14 cellular contexts compared by ENCODE assay signal in genomic region chr3:15713364-15713763, GRCh38.
DNase-seq lines count a peak whose midpoint lies in the region; ATAC-seq, FAIRE-seq and TF ChIP-seq lines count a peak whose summit lies in the region.
"Had no signal": no experiment of that assay in that cellular context is flagged by ENCODE, and none has a peak within 500 bp of the region (broad histone marks: within the 10 kb centered on the region; RNA-seq: fewer than 3 reads in every experiment).

No MANE protein-coding gene starts in this region.

- intact Hi-C loops in Right ventricle myocardium superior (cut with DNase I) (no loop called here), cardiac septum (cut with DNase I) (no loop called here)

- peaks cover 49% of the 10 kb centered on the region for H3K36me3 Mint-ChIP-seq in T-cell

- H3K4me1 Mint-ChIP-seq in T-cell: peaks cover 0 to 5% (median 1%) of the 10 kb centered on the region in 3 donors

- no peaks in the 10 kb centered on the region for H3K9me3 Mint-ChIP-seq in T-cell

- ATAC-seq in Right ventricle myocardium superior (ENCODE audit: poor library complexity) (peak; percentile 68), HG03439 (IDR thresholded peaks at IDR 0.05; ENCODE audit: unreplicated experiment) (peak; percentile 60), T-cell (replicated peaks in 1 of 4) (no peak)

- no peaks in the 10 kb centered on the region for H3K27me3 Mint-ChIP-seq in T-cell
- H3K27me3 Mint-ChIP-seq: CD4-positive, CD25-positive, alpha-beta regulatory T cell had no signal

- CTCF ChIA-PET in T-cell (lab: Charles Lee): interaction anchor here in 1 of 2 donors (0.8 kb wide), 1 partner anchor 64 kb away, joined by 3 read pairs; no protein-coding TSS in a partner anchor

- H3K4me3 Mint-ChIP-seq in T-cell: no peak overlapping the region
- H3K4me3 Mint-ChIP-seq: CD4-positive, CD25-positive, alpha-beta regulatory T cell had no signal

- peak; percentile 68 for FAIRE-seq in GM12892 (lab: Jason Lieb, UNC)
- FAIRE-seq: H1 had no signal

- no peak for TF ChIP-seq POLR2A in GM12892 (IDR thresholded peaks at IDR 0.05; ENCODE audit: low read depth, low read length)

- POLR2A ChIA-PET in T-cell (lab: Charles Lee): interaction anchor here in 1 of 2 donors (0.5 kb wide), 1 partner anchor 83 kb away, joined by 7 read pairs; no protein-coding TSS in a partner anchor

- DNase-seq in Right ventricle myocardium superior: no peak
- DNase-seq in cardiac septum (ENCODE audit: low spot score): no peak
- no peak for DNase-seq in GM12892 (ENCODE audit: insufficient read length)
- no peak for DNase-seq in activated effector memory CD4-positive, alpha-beta T cell treated with Interleukin-2 at 50 U/mL for 16 hours
- DNase-seq in SKM-1 (lab: John Stamatoyannopoulos, UW; ENCODE audit: unreplicated experiment): no peak
- no peak for DNase-seq in T-cell
- DNase-seq: 8988T; CD4-positive, CD25-positive, alpha-beta regulatory T cell; DMS53; GF-D8; Kasumi-1; KBM-7 had no signal

- no peak overlapping the region for H3K27ac Mint-ChIP-seq in T-cell
- H3K27ac Mint-ChIP-seq: CD4-positive, CD25-positive, alpha-beta regulatory T cell had no signal

Comparison
In these comparisons a context has a peak if more than half of its experiments do, and no peak if none do; other contexts are left out.
1. ATAC-seq: peak in Right ventricle myocardium superior (single experiment) and HG03439 (single experiment); none in T-cell (0 of 4).